Comparison of ENCODE assay signal across 16 cellular contexts in genomic region chr7:157737151-157738063, GRCh38.
"Had no signal": no experiment of that assay in that cellular context is flagged by ENCODE, and none has a peak within 500 bp of the region (broad histone marks: within the 10 kb centered on the region; RNA-seq: fewer than 3 reads in every experiment).

No MANE protein-coding gene starts in this region.

- H3K4me3 Mint-ChIP-seq: activated B cell treated with CpG ODN at 0.5 μM for 24 hours; central memory CD8-positive, alpha-beta T cell; dendritic cell treated with granulocyte-macrophage colony-stimulating factor and Interleukin-4, amounts not matched to agents 40 ng/mL and 50 ng/mL, for 4 days; stimulated activated naive B cell treated with anti-CD40 and anti-IgM and Interleukin-4, amounts not matched to agents 10 μg/mL and 1 μg/mL and 100 μg/mL, for 72 hours; T-helper 1 cell treated with Interleukin-12 subunit alpha and Interleukin-12 subunit beta and Interleukin-4 antibody, amounts not matched to agents 30 μg/mL and 1 μg/mL, for 36 hours had no signal

- H3K9me3 Mint-ChIP-seq: activated T-helper 2 cell treated with anti-CD3 and anti-CD28 coated beads, Interferon-gamma antibody, Interleukin-2, Interleukin-4, amounts not matched to agents 10 μg/mL and 5 μg/mL and 100 μg/mL, durations not matched to agents 14 hours and 24 hours and 36 hours; dendritic cell treated with granulocyte-macrophage colony-stimulating factor and Interleukin-4, amounts not matched to agents 40 ng/mL and 50 ng/mL, for 4 days; T-helper 1 cell treated with Interleukin-12 subunit alpha and Interleukin-12 subunit beta and Interleukin-4 antibody, amounts not matched to agents 30 μg/mL and 1 μg/mL, for 36 hours had no signal

- H3K4me1 Mint-ChIP-seq: activated B cell treated with CpG ODN at 0.5 μM for 24 hours; central memory CD8-positive, alpha-beta T cell had no signal

- H3K36me3 Mint-ChIP-seq: brain; stimulated activated naive B cell treated with anti-CD40 and anti-IgM and Interleukin-4, amounts not matched to agents 10 μg/mL and 1 μg/mL and 100 μg/mL, for 72 hours had no signal

- H3K27me3 Mint-ChIP-seq: activated B cell treated with CpG ODN at 0.5 μM for 24 hours had no signal

- DNase-seq: activated B cell treated with CpG ODN at 0.5 μM for 24 hours; activated naive CD4-positive, alpha-beta T cell treated with anti-CD3 and anti-CD28 coated beads, Interleukin-2, amount 50 U/mL, for 16 hours; amniotic stem cell; glutamatergic neuron; left cardiac atrium; mammary epithelial cell; spleen; stimulated activated CD4-positive, alpha-beta T cell treated with anti-CD3 and anti-CD28 coated beads, Interleukin-1b, Interleukin-23, amount 100 ng/mL, for 48 hours; stimulated activated naive B cell treated with anti-CD40 and anti-IgM and Interleukin-4, amounts not matched to agents 10 μg/mL and 1 μg/mL and 100 μg/mL, for 72 hours had no signal

- H3K4me3 ChIP-seq: spleen had no signal

- H3K36me3 ChIP-seq: neutrophil, spleen had no signal

- H3K4me1 ChIP-seq: spleen had no signal

- H3K9me3 ChIP-seq: neutrophil, spleen had no signal

- H3K27ac Mint-ChIP-seq: activated B cell treated with CpG ODN at 0.5 μM for 24 hours; activated T-helper 2 cell treated with anti-CD3 and anti-CD28 coated beads, Interferon-gamma antibody, Interleukin-2, Interleukin-4, amounts not matched to agents 10 μg/mL and 5 μg/mL and 100 μg/mL, durations not matched to agents 14 hours and 24 hours and 36 hours; dendritic cell treated with granulocyte-macrophage colony-stimulating factor and Interleukin-4, amounts not matched to agents 40 ng/mL and 50 ng/mL, for 4 days; stimulated activated naive B cell treated with anti-CD40 and anti-IgM and Interleukin-4, amounts not matched to agents 10 μg/mL and 1 μg/mL and 100 μg/mL, for 72 hours; T-helper 1 cell treated with Interleukin-12 subunit alpha and Interleukin-12 subunit beta and Interleukin-4 antibody, amounts not matched to agents 30 μg/mL and 1 μg/mL, for 36 hours had no signal

- H3K27ac ChIP-seq: neutrophil, spleen had no signal

- ATAC-seq: SK-N-SH treated with all-trans-retinoic acid at 6 μM for 48 hours; stimulated activated naive B cell treated with anti-CD40 and anti-IgM and Interleukin-4, amounts not matched to agents 10 μg/mL and 1 μg/mL and 100 μg/mL, for 72 hours had no signal
